Comparison of ENCODE assay signal across 8 cellular contexts in genomic region chr3:132417695-132418520, GRCh38. TPM values are rescaled to one million over a fixed set of nuclear protein-coding genes. Genes with fewer than 3 reads are reported as not detected.
A peak's percentile ranks its signal among the peaks of the same experiment; 100 is the strongest.
DNase-seq lines count a peak whose midpoint lies in the region; ATAC-seq and TF ChIP-seq lines count a peak whose summit lies in the region.

No MANE protein-coding gene starts in this region.

- H3K79me2 ChIP-seq in OCI-LY7 (ENCODE audit: insufficient read depth, low read depth, low read length): peaks cover 49% of the 10 kb centered on the region

- TF ChIP-seq CTCF in OCI-LY7 (conservative IDR thresholded peaks at IDR 0.05; ENCODE audit: low read length) (no peak), left ventricle myocardium inferior (IDR thresholded peaks at IDR 0.05; ENCODE audit: borderline replicate concordance) (no peak), progenitor cell of endocrine pancreas (IDR thresholded peaks at IDR 0.05; ENCODE audit: unreplicated experiment) (no peak)

- POLR2A ChIA-PET in OCI-LY7 (lab: Charles Lee): interaction anchor here (0.6 to 1.9 kb wide), 15 partner anchors 9 to 126 kb away, joined by 3 to 13 read pairs (median 4); partner anchors contain the start of gene ACP3

- BruUV-seq in OCI-LY7 (replicated peaks; lab: Mats Ljungman, UMichigan): no TSS peak

- H3K27ac ChIP-seq in OCI-LY7 (ENCODE audit: low read depth, low read length, poor library complexity, severe bottlenecking): peak overlapping the region; percentile 64
- H3K27ac ChIP-seq in left ventricle myocardium inferior (replicated peaks): peak overlapping the region; percentile 94

- no peaks in the 10 kb centered on the region for H4K20me1 ChIP-seq in OCI-LY7 (ENCODE audit: insufficient read depth, low read length)

- no peaks in the 10 kb centered on the region for H3K9me2 ChIP-seq in OCI-LY7 (ENCODE audit: insufficient read depth, low read length)

- H3K27me3 Mint-ChIP-seq in activated naive CD8-positive, alpha-beta T cell treated with anti-CD3 and anti-CD28 coated beads for 36 hours: no peaks in the 10 kb centered on the region
- no peaks in the 10 kb centered on the region for H3K27me3 Mint-ChIP-seq in progenitor cell of endocrine pancreas

- peak overlapping the region; percentile 99 for H3K4me3 Mint-ChIP-seq in activated naive CD8-positive, alpha-beta T cell treated with anti-CD3 and anti-CD28 coated beads for 36 hours
- peak overlapping the region; percentile 99 for H3K4me3 Mint-ChIP-seq in progenitor cell of endocrine pancreas (ENCODE audit: low read depth)

- H3K27ac Mint-ChIP-seq in activated naive CD8-positive, alpha-beta T cell treated with anti-CD3 and anti-CD28 coated beads for 36 hours: peak overlapping the region; percentile 90
- peak overlapping the region; percentile 98 for H3K27ac Mint-ChIP-seq in progenitor cell of endocrine pancreas

- peak overlapping the region; percentile 85 for H3K4me2 ChIP-seq in OCI-LY7 (ENCODE audit: low read length)

- peak overlapping the region; percentile 97 for H3K4me3 ChIP-seq in OCI-LY7 (ENCODE audit: low read depth, low read length, poor library complexity, severe bottlenecking)
- H3K4me3 ChIP-seq in left ventricle myocardium inferior: peak overlapping the region; percentile 99

- H3K4me1 Mint-ChIP-seq in activated naive CD8-positive, alpha-beta T cell treated with anti-CD3 and anti-CD28 coated beads for 36 hours: peaks cover 34% of the 10 kb centered on the region
- peaks cover 40% of the 10 kb centered on the region for H3K4me1 Mint-ChIP-seq in progenitor cell of endocrine pancreas (ENCODE audit: low read depth)

- H3K27me3 ChIP-seq in left ventricle myocardium inferior (ENCODE audit: low read depth): no peaks in the 10 kb centered on the region

- H3K36me3 ChIP-seq in OCI-LY7 (ENCODE audit: insufficient read depth, low read length) (peaks cover 26% of the 10 kb centered on the region), left ventricle myocardium inferior (peaks cover 10% of the 10 kb centered on the region)

- intact Hi-C loops in OCI-LY7 (cut with micrococcal nuclease; ENCODE audit: unreplicated experiment) (loop anchor here (5.0 to 10.0 kb wide), 2 partner anchors 209 to 1523 kb away; partner anchors contain the start of gene ATP2C1), left ventricle myocardium inferior (cut with micrococcal nuclease) (no loop called here)

- peak; percentile 46 for ATAC-seq in GM21423 (IDR thresholded peaks at IDR 0.05; ENCODE audit: unreplicated experiment)

- CTCF ChIA-PET in OCI-LY7 (lab: Charles Lee; ENCODE audit: unreplicated experiment): no interaction called here

- H3K4me1 ChIP-seq in OCI-LY7 (ENCODE audit: insufficient read depth, low read length, poor library complexity, severe bottlenecking): peaks cover 27% of the 10 kb centered on the region
- H3K4me1 ChIP-seq in left ventricle myocardium inferior: peaks cover 45% of the 10 kb centered on the region

- H2AFZ ChIP-seq in OCI-LY7 (ENCODE audit: low read length): peak overlapping the region; percentile 69

- peaks cover 14% of the 10 kb centered on the region for H3K36me3 Mint-ChIP-seq in activated naive CD8-positive, alpha-beta T cell treated with anti-CD3 and anti-CD28 coated beads for 36 hours
- no peaks in the 10 kb centered on the region for H3K36me3 Mint-ChIP-seq in progenitor cell of endocrine pancreas (ENCODE audit: insufficient read depth)

- no peaks in the 10 kb centered on the region for H3K9me3 Mint-ChIP-seq in activated naive CD8-positive, alpha-beta T cell treated with anti-CD3 and anti-CD28 coated beads for 36 hours
- no peaks in the 10 kb centered on the region for H3K9me3 Mint-ChIP-seq in progenitor cell of endocrine pancreas (ENCODE audit: low read depth)

- no peaks in the 10 kb centered on the region for H3K9me3 ChIP-seq in OCI-LY7 (ENCODE audit: low read length)
- no peaks in the 10 kb centered on the region for H3K9me3 ChIP-seq in left ventricle myocardium inferior (replicated peaks)

- DNase-seq in EH (ENCODE audit: low read depth) (peak; percentile 83), HS-5 (ENCODE audit: low read depth) (peak; percentile 74), OCI-LY7 (ENCODE audit: low spot score) (peak; percentile 62), left ventricle myocardium inferior (peak; percentile 43), progenitor cell of endocrine pancreas (ENCODE audit: low spot score, unreplicated experiment) (no peak), retina (no peak)
- DNase-seq in activated naive CD8-positive, alpha-beta T cell treated with anti-CD3 and anti-CD28 coated beads for 36 hours: peak; percentile 52

RNA-seq across cellular contexts. Expression of gene DNAJC13, which starts 0.6 kb away (rescaled TPM):
- total RNA-seq in OCI-LY7 (2014; rRNA removed; shearing (Covaris generic)): 22.8 and 30.7 TPM in 2 replicates
- total RNA-seq in OCI-LY7 (2022) (42.7 and 46.1 TPM in 2 replicates), left ventricle myocardium inferior (31.0 TPM), progenitor cell of endocrine pancreas (37.3 and 43.0 TPM in 2 replicates)
- total RNA-seq in activated naive CD8-positive, alpha-beta T cell treated with anti-CD3 and anti-CD28 coated beads for 36 hours: 10 to 100 TPM; 31.4 to 32.1 TPM

Comparison
In these comparisons a context has a peak if more than half of its experiments do, and no peak if none do; other contexts are left out.
1. DNase-seq: peak in EH (single experiment), HS-5 (single experiment), OCI-LY7 (single experiment), activated naive CD8-positive, alpha-beta T cell treated with anti-CD3 and anti-CD28 coated beads for 36 hours (single experiment) and left ventricle myocardium inferior (single experiment); none in progenitor cell of endocrine pancreas (single experiment) and retina (single experiment).